19 cellular contexts compared by ENCODE assay signal in genomic region chr10:13103554-13103953, GRCh38.
"Had no signal": no experiment of that assay in that cellular context is flagged by ENCODE, and none has a peak within 500 bp of the region (broad histone marks: within the 10 kb centered on the region; RNA-seq: fewer than 3 reads in every experiment).

No MANE protein-coding gene starts in this region.

- H3K36me3 ChIP-seq: breast epithelium, ovary, thoracic aorta had no signal

- H3K4me3 ChIP-seq: ascending aorta, breast epithelium, heart left ventricle, lung, ovary, SK-N-MC, stomach, thoracic aorta had no signal

- H3K4me1 ChIP-seq: breast epithelium had no signal

- H3K27me3 ChIP-seq: ascending aorta, breast epithelium, heart left ventricle, ovary, stomach had no signal

- ATAC-seq: heart left ventricle, left colon had no signal

- H3K9me3 ChIP-seq: ascending aorta, breast epithelium, heart left ventricle, ovary, stomach, thoracic aorta had no signal

- H3K27ac Mint-ChIP-seq: dendritic cell treated with granulocyte-macrophage colony-stimulating factor and Interleukin-4, amounts not matched to agents 40 ng/mL and 50 ng/mL, for 4 days; mesothelial cell of epicardium had no signal

- H3K4me3 Mint-ChIP-seq: dendritic cell treated with granulocyte-macrophage colony-stimulating factor and Interleukin-4, amounts not matched to agents 40 ng/mL and 50 ng/mL, for 4 days; mesothelial cell of epicardium had no signal

- DNase-seq: activated effector memory CD4-positive, alpha-beta T cell treated with anti-CD3 and anti-CD28 coated beads, Interleukin-2, amount 50 U/mL, for 16 hours; effector memory CD4-positive, alpha-beta T cell; foreskin melanocyte; heart left ventricle; left colon; ovary; stimulated activated CD4-positive, alpha-beta T cell treated with anti-CD3 and anti-CD28 coated beads, Interleukin-12 subunit alpha, Interleukin-12 subunit beta, amount 100 ng/mL, for 4 hours; stimulated activated CD4-positive, alpha-beta T cell treated with anti-CD3 and anti-CD28 coated beads, Interleukin-2, amount 100 ng/mL, for 24 hours; stomach had no signal

- FAIRE-seq: islet of Langerhans had no signal

- H3K27ac ChIP-seq: ascending aorta, breast epithelium, epithelial cell of prostate, SK-N-MC, stomach, thoracic aorta, VCaP had no signal

- H3K9me3 Mint-ChIP-seq: dendritic cell treated with granulocyte-macrophage colony-stimulating factor and Interleukin-4, amounts not matched to agents 40 ng/mL and 50 ng/mL, for 4 days; mesothelial cell of epicardium had no signal
